Comparison of ENCODE assay signal across 2 cellular contexts in genomic region chr7:48108959-48109847, GRCh38.
TF ChIP-seq lines count a peak whose summit lies in the region.

No MANE protein-coding gene starts in this region.

TF ChIP-seq in SK-N-SH treated with all-trans-retinoic acid at 6 μM for 48 hours, 23 proteins besides CTCF, POLR2A, EP300 and RAD21 (continued from another document):
- TF ChIP-seq PATZ1 (CRISPR knock-in tag; IDR thresholded peaks at IDR 0.05; ENCODE audit: borderline replicate concordance), result no peak
- no peak for TF ChIP-seq TOX (CRISPR knock-in tag; IDR thresholded peaks at IDR 0.05; ENCODE audit: borderline replicate concordance)
- TF ChIP-seq, protein P1, sequence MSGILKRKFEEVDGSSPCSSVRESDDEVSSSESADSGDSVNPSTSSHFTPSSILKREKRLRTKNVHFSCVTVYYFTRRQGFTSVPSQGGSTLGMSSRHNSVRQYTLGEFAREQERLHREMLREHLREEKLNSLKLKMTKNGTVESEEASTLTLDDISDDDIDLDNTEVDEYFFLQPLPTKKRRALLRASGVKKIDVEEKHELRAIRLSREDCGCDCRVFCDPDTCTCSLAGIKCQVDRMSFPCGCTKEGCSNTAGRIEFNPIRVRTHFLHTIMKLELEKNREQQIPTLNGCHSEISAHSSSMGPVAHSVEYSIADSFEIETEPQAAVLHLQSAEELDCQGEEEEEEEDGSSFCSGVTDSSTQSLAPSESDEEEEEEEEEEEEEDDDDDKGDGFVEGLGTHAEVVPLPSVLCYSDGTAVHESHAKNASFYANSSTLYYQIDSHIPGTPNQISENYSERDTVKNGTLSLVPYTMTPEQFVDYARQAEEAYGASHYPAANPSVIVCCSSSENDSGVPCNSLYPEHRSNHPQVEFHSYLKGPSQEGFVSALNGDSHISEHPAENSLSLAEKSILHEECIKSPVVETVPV (CRISPR knock-in tag; IDR thresholded peaks at IDR 0.05), result no peak
- no peak for TF ChIP-seq ESRRG (CRISPR knock-in tag; IDR thresholded peaks at IDR 0.05)
- TF ChIP-seq BACH2 (CRISPR knock-in tag; IDR thresholded peaks at IDR 0.05; ENCODE audit: borderline replicate concordance), result no peak
- no peak for TF ChIP-seq ZFP30 (CRISPR knock-in tag; IDR thresholded peaks at IDR 0.05)
- TF ChIP-seq, protein P2, sequence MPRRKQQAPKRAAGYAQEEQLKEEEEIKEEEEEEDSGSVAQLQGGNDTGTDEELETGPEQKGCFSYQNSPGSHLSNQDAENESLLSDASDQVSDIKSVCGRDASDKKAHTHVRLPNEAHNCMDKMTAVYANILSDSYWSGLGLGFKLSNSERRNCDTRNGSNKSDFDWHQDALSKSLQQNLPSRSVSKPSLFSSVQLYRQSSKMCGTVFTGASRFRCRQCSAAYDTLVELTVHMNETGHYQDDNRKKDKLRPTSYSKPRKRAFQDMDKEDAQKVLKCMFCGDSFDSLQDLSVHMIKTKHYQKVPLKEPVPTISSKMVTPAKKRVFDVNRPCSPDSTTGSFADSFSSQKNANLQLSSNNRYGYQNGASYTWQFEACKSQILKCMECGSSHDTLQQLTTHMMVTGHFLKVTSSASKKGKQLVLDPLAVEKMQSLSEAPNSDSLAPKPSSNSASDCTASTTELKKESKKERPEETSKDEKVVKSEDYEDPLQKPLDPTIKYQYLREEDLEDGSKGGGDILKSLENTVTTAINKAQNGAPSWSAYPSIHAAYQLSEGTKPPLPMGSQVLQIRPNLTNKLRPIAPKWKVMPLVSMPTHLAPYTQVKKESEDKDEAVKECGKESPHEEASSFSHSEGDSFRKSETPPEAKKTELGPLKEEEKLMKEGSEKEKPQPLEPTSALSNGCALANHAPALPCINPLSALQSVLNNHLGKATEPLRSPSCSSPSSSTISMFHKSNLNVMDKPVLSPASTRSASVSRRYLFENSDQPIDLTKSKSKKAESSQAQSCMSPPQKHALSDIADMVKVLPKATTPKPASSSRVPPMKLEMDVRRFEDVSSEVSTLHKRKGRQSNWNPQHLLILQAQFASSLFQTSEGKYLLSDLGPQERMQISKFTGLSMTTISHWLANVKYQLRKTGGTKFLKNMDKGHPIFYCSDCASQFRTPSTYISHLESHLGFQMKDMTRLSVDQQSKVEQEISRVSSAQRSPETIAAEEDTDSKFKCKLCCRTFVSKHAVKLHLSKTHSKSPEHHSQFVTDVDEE (CRISPR knock-in tag; IDR thresholded peaks at IDR 0.05), result no peak
- no peak for TF ChIP-seq CREB5 (CRISPR knock-in tag; IDR thresholded peaks at IDR 0.05; ENCODE audit: low read depth)
- TF ChIP-seq TCF4 (CRISPR knock-in tag; IDR thresholded peaks at IDR 0.05; ENCODE audit: borderline replicate concordance), result no peak
- TF ChIP-seq ZNF8 (CRISPR knock-in tag; IDR thresholded peaks at IDR 0.05), result no peak

TF ChIP-seq in SK-N-SH, 30 proteins besides CTCF, POLR2A, EP300 and RAD21 (continued from another document):
- TF ChIP-seq REST (IDR thresholded peaks at IDR 0.05; ENCODE audit: low read depth, low read length) (no peak), FOXM1 (IDR thresholded peaks at IDR 0.05; ENCODE audit: low read depth) (no peak)
